Comparison of ENCODE assay signal across 8 cellular contexts in the genomic region with DNA sequence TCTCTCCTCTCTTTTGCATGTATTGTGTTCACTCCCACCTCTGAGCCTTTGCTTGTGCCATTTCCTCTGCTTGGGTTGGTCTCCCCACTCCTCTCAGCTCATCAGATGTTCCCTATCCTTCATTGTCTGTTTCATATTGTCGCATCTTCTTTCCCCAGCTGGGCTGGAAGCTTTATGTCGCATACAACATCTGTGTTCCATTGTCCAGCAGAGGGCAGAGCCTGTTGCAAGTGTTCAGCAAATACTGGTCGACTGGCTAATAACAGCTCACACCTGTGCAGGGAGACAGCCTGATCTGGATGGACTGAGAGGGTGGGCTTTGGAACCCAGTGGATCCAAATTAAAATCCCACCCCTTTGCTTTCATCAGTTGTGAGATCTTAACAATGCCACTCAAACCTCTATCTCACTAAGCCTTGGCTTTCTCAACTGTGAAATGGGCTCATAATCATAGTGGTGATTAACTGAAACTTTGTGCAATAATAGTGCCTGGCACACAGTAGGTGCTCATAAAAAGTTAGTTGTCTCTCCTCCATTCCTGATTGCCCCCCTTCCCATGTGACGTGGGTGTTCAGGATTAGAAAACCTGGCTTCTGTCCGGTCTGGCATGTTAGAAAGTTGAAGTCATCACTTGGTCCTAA.
DNase-seq lines count a peak whose midpoint lies in the region; ATAC-seq, FAIRE-seq and TF ChIP-seq lines count a peak whose summit lies in the region.

No MANE protein-coding gene starts in this region.

- no peak for ATAC-seq in stimulated activated naive CD8-positive, alpha-beta T cell treated with anti-CD3 and anti-CD28 coated beads, Interleukin-15, amount 100 ng/mL, for 72 hours
- no peak for ATAC-seq in HG03432 (IDR thresholded peaks at IDR 0.05; ENCODE audit: unreplicated experiment)

- H3K27ac ChIP-seq in uterus: peak overlapping the region; percentile 87 to 92

- no peaks in the 10 kb centered on the region for H3K27me3 Mint-ChIP-seq in stimulated activated naive CD8-positive, alpha-beta T cell treated with anti-CD3 and anti-CD28 coated beads, Interleukin-15, Interleukin-2, amounts not matched to agents 100 ng/mL and 50 ng/mL, for 24 hours
- H3K27me3 Mint-ChIP-seq in stimulated activated naive CD8-positive, alpha-beta T cell treated with anti-CD3 and anti-CD28 coated beads, Interleukin-15, amount 100 ng/mL, for 72 hours: no peaks in the 10 kb centered on the region

- H3K4me1 Mint-ChIP-seq in stimulated activated naive CD8-positive, alpha-beta T cell treated with anti-CD3 and anti-CD28 coated beads, Interleukin-15, Interleukin-2, amounts not matched to agents 100 ng/mL and 50 ng/mL, for 24 hours (ENCODE audit: low read depth): peaks cover 75% of the 10 kb centered on the region
- H3K4me1 Mint-ChIP-seq in stimulated activated naive CD8-positive, alpha-beta T cell treated with anti-CD3 and anti-CD28 coated beads, Interleukin-15, amount 100 ng/mL, for 72 hours: peaks cover 72% of the 10 kb centered on the region

- no peaks in the 10 kb centered on the region for H3K9me3 ChIP-seq in uterus

- H3K4me1 ChIP-seq in uterus: peaks cover 11 to 12% of the 10 kb centered on the region in 2 donors

- H3K9me3 Mint-ChIP-seq in stimulated activated naive CD8-positive, alpha-beta T cell treated with anti-CD3 and anti-CD28 coated beads, Interleukin-15, Interleukin-2, amounts not matched to agents 100 ng/mL and 50 ng/mL, for 24 hours: peaks cover 4% of the 10 kb centered on the region
- no peaks in the 10 kb centered on the region for H3K9me3 Mint-ChIP-seq in stimulated activated naive CD8-positive, alpha-beta T cell treated with anti-CD3 and anti-CD28 coated beads, Interleukin-15, amount 100 ng/mL, for 72 hours

- no peak for DNase-seq in stimulated activated naive CD8-positive, alpha-beta T cell treated with anti-CD3 and anti-CD28 coated beads, Interleukin-15, amount 100 ng/mL, for 72 hours
- DNase-seq in RPMI8226: peak; percentile 52
- DNase-seq in glomerular visceral epithelial cell (ENCODE audit: extremely low spot score): peak; percentile 9
- DNase-seq in uterus: peak in 1 of 2 donors; percentile 37
- DNase-seq in DMS79 treated with DMSO at 0.1 percent for 48 hours (lab: John Stamatoyannopoulos, UW): no peak
- no peak for DNase-seq in frontal cortex (ENCODE audit: low spot score in 2 of 2)

- TF ChIP-seq POLR2A in uterus (IDR thresholded peaks at IDR 0.05): no peak

- FAIRE-seq in frontal cortex (lab: Jason Lieb, UNC): no peak

- no peaks in the 10 kb centered on the region for H3K27me3 ChIP-seq in uterus

- intact Hi-C loops in uterus (cut with DNase I; ENCODE audit: low total_unique reads): no loop called here

- no peaks in the 10 kb centered on the region for H3K36me3 ChIP-seq in uterus

- H3K36me3 Mint-ChIP-seq in stimulated activated naive CD8-positive, alpha-beta T cell treated with anti-CD3 and anti-CD28 coated beads, Interleukin-15, Interleukin-2, amounts not matched to agents 100 ng/mL and 50 ng/mL, for 24 hours (ENCODE audit: low read depth): peaks cover 67% of the 10 kb centered on the region

- peak; percentile 14 to 39 (median 27) for TF ChIP-seq CTCF in uterus (IDR thresholded peaks at IDR 0.05)

- H3K4me3 Mint-ChIP-seq in stimulated activated naive CD8-positive, alpha-beta T cell treated with anti-CD3 and anti-CD28 coated beads, Interleukin-15, Interleukin-2, amounts not matched to agents 100 ng/mL and 50 ng/mL, for 24 hours: no peak overlapping the region
- no peak overlapping the region for H3K4me3 Mint-ChIP-seq in stimulated activated naive CD8-positive, alpha-beta T cell treated with anti-CD3 and anti-CD28 coated beads, Interleukin-15, amount 100 ng/mL, for 72 hours

- H3K27ac Mint-ChIP-seq in stimulated activated naive CD8-positive, alpha-beta T cell treated with anti-CD3 and anti-CD28 coated beads, Interleukin-15, Interleukin-2, amounts not matched to agents 100 ng/mL and 50 ng/mL, for 24 hours: peak overlapping the region; percentile 29
- H3K27ac Mint-ChIP-seq in stimulated activated naive CD8-positive, alpha-beta T cell treated with anti-CD3 and anti-CD28 coated beads, Interleukin-15, amount 100 ng/mL, for 72 hours: peak overlapping the region in 1 of 2 donors; percentile 9

- no peak overlapping the region for H3K4me3 ChIP-seq in uterus

Comparison
In these comparisons a context has a peak if more than half of its experiments do, and no peak if none do; other contexts are left out.
1. DNase-seq: peak in RPMI8226 (single experiment) and glomerular visceral epithelial cell (single experiment); none in stimulated activated naive CD8-positive, alpha-beta T cell treated with anti-CD3 and anti-CD28 coated beads, Interleukin-15, amount 100 ng/mL, for 72 hours (0 of 2), DMS79 treated with DMSO at 0.1 percent for 48 hours (single experiment) and frontal cortex (0 of 2).